ENCODE assay signal across 8 cellular contexts in the genomic region with DNA sequence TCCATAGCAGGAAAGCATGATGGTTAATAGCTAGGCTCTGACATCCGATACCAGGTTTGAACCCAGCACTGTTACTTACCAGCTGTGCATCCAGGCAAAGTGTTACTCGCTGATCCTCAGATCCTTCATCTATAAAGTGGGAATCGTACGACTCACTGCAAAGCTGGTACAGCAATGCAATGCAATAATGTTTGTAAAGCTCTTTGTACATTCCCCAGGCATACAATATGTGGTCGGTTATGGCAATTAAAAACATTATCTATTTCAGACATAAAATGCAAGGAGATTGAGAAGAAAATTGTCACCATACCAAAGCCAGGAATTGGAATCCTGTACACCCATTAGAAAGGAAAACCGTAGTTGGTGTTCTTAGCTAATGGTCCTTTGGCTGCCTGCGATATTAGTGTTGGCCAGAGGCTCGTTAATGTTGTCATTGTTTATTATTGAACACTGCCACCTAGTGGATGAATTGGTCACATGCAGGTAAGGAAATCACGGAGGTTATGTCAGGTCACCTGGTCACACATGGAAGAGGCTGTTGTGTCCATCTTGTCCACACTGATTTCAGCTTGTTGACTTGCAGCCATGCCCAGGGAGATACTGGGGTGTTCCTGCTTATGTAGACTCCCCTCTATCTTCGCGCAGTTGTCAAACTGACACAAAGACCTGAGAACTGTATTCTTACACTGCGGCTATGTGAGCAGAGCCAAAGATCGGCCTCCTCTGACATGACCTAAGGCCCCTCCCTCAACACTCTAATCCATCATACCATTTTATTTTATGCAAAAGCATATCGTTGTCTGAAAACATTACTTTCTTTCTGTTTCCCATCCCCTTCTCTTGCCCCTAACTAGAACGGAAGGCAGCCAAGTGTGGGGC.
A peak's percentile ranks its signal among the peaks of the same experiment; 100 is the strongest.
DNase-seq lines count a peak whose midpoint lies in the region; ATAC-seq, FAIRE-seq and TF ChIP-seq lines count a peak whose summit lies in the region.

No MANE protein-coding gene starts in this region.

- TF ChIP-seq CTCF in endothelial cell of umbilical vein (IDR thresholded peaks at IDR 0.05; ENCODE audit: extremely low read depth in 1 of 2, insufficient read depth in 1 of 2, low read depth in 1 of 2, low read length in 2 of 2), result peak; percentile 62 to 71

- H3K4me2 ChIP-seq in endothelial cell of umbilical vein (ENCODE audit: insufficient read depth, low read length), result no peak overlapping the region

- H3K27ac Mint-ChIP-seq in activated CD4-positive, alpha-beta memory T cell treated with anti-CD3 and anti-CD28 coated beads, Interleukin-2, amount 10 ng/mL, durations not matched to agents 7 days and 5 days, result no peak overlapping the region

- H4K20me1 ChIP-seq in endothelial cell of umbilical vein (replicated peaks; ENCODE audit: control insufficient read depth, extremely low read depth, insufficient read depth, low read length), result no peaks in the 10 kb centered on the region

- H3K9me1 ChIP-seq in endothelial cell of umbilical vein (replicated peaks; ENCODE audit: control insufficient read depth, extremely low read depth, insufficient read depth, low read length), result no peaks in the 10 kb centered on the region

- H3K79me2 ChIP-seq in endothelial cell of umbilical vein (ENCODE audit: control insufficient read depth, insufficient read depth, low read length), result no peaks in the 10 kb centered on the region

- ATAC-seq in GM21381 (IDR thresholded peaks at IDR 0.05; ENCODE audit: unreplicated experiment) (peak; percentile 97), HG03571 (IDR thresholded peaks at IDR 0.05; ENCODE audit: unreplicated experiment) (peak; percentile 95)

- no peak overlapping the region for H3K9ac ChIP-seq in endothelial cell of umbilical vein (replicated peaks; ENCODE audit: extremely low read depth, insufficient read depth, low read length)

- peak; percentile 81 for FAIRE-seq in endothelial cell of umbilical vein (lab: Jason Lieb, UNC)

- peak; percentile 38 for DNase-seq in DMS153 (lab: John Stamatoyannopoulos, UW)
- DNase-seq in NCI-H526 treated with DMSO at 0.1 percent for 48 hours (lab: John Stamatoyannopoulos, UW), result peak; percentile 41
- DNase-seq in activated CD4-positive, alpha-beta memory T cell treated with anti-CD3 and anti-CD28 coated beads, Interleukin-2, amount 10 ng/mL, durations not matched to agents 7 days and 5 days, result peak; percentile 47
- DNase-seq in endothelial cell of umbilical vein (ENCODE audit: low read depth, low spot score), result peak; percentile 74
- peak; percentile 87 for DNase-seq in myocyte (ENCODE audit: low read depth)
- DNase-seq in stromal cell of bone marrow (ENCODE audit: low read depth), result peak; percentile 53

- no peaks in the 10 kb centered on the region for H3K4me1 Mint-ChIP-seq in activated CD4-positive, alpha-beta memory T cell treated with anti-CD3 and anti-CD28 coated beads, Interleukin-2, amount 10 ng/mL, durations not matched to agents 7 days and 5 days

- no peak overlapping the region for H3K4me3 ChIP-seq in endothelial cell of umbilical vein (replicated peaks in 1 of 3; ENCODE audit: insufficient read depth in 1 of 3, low read depth in 1 of 3, low read length in 3 of 3)

- no peak overlapping the region for H2AFZ ChIP-seq in endothelial cell of umbilical vein (ENCODE audit: low read depth, low read length)

- dilution Hi-C loops in endothelial cell of umbilical vein (cut with MboI; ENCODE audit: extremely low pct_ligation_motif_present, low sequenced_read_pairs), result no loop called here

- BruUV-seq in endothelial cell of umbilical vein (replicated peaks; lab: Mats Ljungman, UMichigan), result no TSS peak

- H3K27me3 ChIP-seq in endothelial cell of umbilical vein (ENCODE audit: control insufficient read depth in 2 of 2, insufficient read depth in 2 of 2, low read length in 2 of 2), result no peaks in the 10 kb centered on the region

- H3K27ac ChIP-seq in endothelial cell of umbilical vein (ENCODE audit: insufficient read depth, low read depth, low read length), result no peak overlapping the region

- no peaks in the 10 kb centered on the region for H3K36me3 Mint-ChIP-seq in activated CD4-positive, alpha-beta memory T cell treated with anti-CD3 and anti-CD28 coated beads, Interleukin-2, amount 10 ng/mL, durations not matched to agents 7 days and 5 days (ENCODE audit: low read depth)

- H3K4me3 Mint-ChIP-seq in activated CD4-positive, alpha-beta memory T cell treated with anti-CD3 and anti-CD28 coated beads, Interleukin-2, amount 10 ng/mL, durations not matched to agents 7 days and 5 days, result no peak overlapping the region

- POLR2A ChIA-PET in activated CD4-positive, alpha-beta memory T cell treated with anti-CD3 and anti-CD28 coated beads, Interleukin-2, amount 10 ng/mL, durations not matched to agents 7 days and 5 days (lab: Charles Lee), result no interaction called here
- POLR2A ChIA-PET in endothelial cell of umbilical vein (lab: Charles Lee), result no interaction called here

- no peaks in the 10 kb centered on the region for H3K4me1 ChIP-seq in endothelial cell of umbilical vein (ENCODE audit: control insufficient read depth, extremely low read depth, insufficient read depth, low read length)

- H3K9me3 ChIP-seq in endothelial cell of umbilical vein (replicated peaks; ENCODE audit: control insufficient read depth, insufficient read depth, low read length), result no peaks in the 10 kb centered on the region

- no peaks in the 10 kb centered on the region for H3K27me3 Mint-ChIP-seq in activated CD4-positive, alpha-beta memory T cell treated with anti-CD3 and anti-CD28 coated beads, Interleukin-2, amount 10 ng/mL, durations not matched to agents 7 days and 5 days

- TF ChIP-seq POLR2A in endothelial cell of umbilical vein (IDR thresholded peaks at IDR 0.05; ENCODE audit: low read depth, low read length), result no peak

- intact Hi-C loops in endothelial cell of umbilical vein (cut with micrococcal nuclease), result loop anchor here (1.0 to 10.0 kb wide), 7 partner anchors 221 to 609 kb away; no protein-coding TSS in a partner anchor

- H3K36me3 ChIP-seq in endothelial cell of umbilical vein (ENCODE audit: control insufficient read depth in 2 of 2, extremely low read depth in 1 of 2, insufficient read depth in 2 of 2, low read length in 2 of 2), result no peaks in the 10 kb centered on the region

- CTCF ChIA-PET in activated CD4-positive, alpha-beta memory T cell treated with anti-CD3 and anti-CD28 coated beads, Interleukin-2, amount 10 ng/mL, durations not matched to agents 7 days and 5 days (lab: Charles Lee), result interaction anchor here (0.7 to 6.0 kb wide), 24 partner anchors 10 to 434 kb away, joined by 3 to 63 read pairs (median 4); a partner anchor contains a TSS
- CTCF ChIA-PET in endothelial cell of umbilical vein (lab: Charles Lee), result interaction anchor here (0.5 to 6.8 kb wide), 69 partner anchors 9 to 662 kb away, joined by 3 to 216 read pairs (median 4); a partner anchor contains a TSS

- no peaks in the 10 kb centered on the region for H3K9me3 Mint-ChIP-seq in activated CD4-positive, alpha-beta memory T cell treated with anti-CD3 and anti-CD28 coated beads, Interleukin-2, amount 10 ng/mL, durations not matched to agents 7 days and 5 days

TF ChIP-seq in endothelial cell of umbilical vein, 7 proteins besides CTCF, POLR2A, EP300 and RAD21:
- TF ChIP-seq POLR2AphosphoS5 (IDR thresholded peaks at IDR 0.05; ENCODE audit: insufficient read depth, low read depth, low read length), result no peak
- TF ChIP-seq FOS (IDR thresholded peaks at IDR 0.05; ENCODE audit: borderline replicate concordance, insufficient read depth, low read length), result no peak
- no peak for TF ChIP-seq MYC (IDR thresholded peaks at IDR 0.05; ENCODE audit: low read depth, low read length)
- no peak for TF ChIP-seq GATA2 (IDR thresholded peaks at IDR 0.05; ENCODE audit: insufficient read depth, insufficient read length, low read depth, low read length)
